ENCODE assay signal across 9 cellular contexts in genomic region chr21:35226302-35226701, GRCh38.
DNase-seq lines count a peak whose midpoint lies in the region; ATAC-seq, FAIRE-seq and TF ChIP-seq lines count a peak whose summit lies in the region.
"Had no signal": no experiment of that assay in that cellular context is flagged by ENCODE, and none has a peak within 500 bp of the region (broad histone marks: within the 10 kb centered on the region; RNA-seq: fewer than 3 reads in every experiment).

No MANE protein-coding gene starts in this region.

- no peak for FAIRE-seq in RCC 7860 (lab: Jason Lieb, UNC)

- intact Hi-C loops in gastrocnemius medialis (cut with DNase I; ENCODE audit: low total_unique reads): loop anchor here (1.0 kb wide), 1 partner anchor 30 kb away; no protein-coding TSS in a partner anchor

- in situ Hi-C loops in gastrocnemius medialis (cut with MboI; ENCODE audit: low sequenced_read_pairs in 4 of 4): loop anchor here in 1 of 4 donors (10.0 kb wide), 1 partner anchor 492 kb away; no protein-coding TSS in a partner anchor

- H3K4me3 ChIP-seq in gastrocnemius medialis: peak overlapping the region in 1 of 4 donors; percentile 31

- H3K9me3 ChIP-seq in gastrocnemius medialis: no peaks in the 10 kb centered on the region

- TF ChIP-seq POLR2A in gastrocnemius medialis (IDR thresholded peaks at IDR 0.05): peak in 1 of 2 donors; percentile 34

- H3K27ac ChIP-seq in gastrocnemius medialis: peak overlapping the region; percentile 85 to 93 (median 90)

- H3K36me3 ChIP-seq in gastrocnemius medialis: no peaks in the 10 kb centered on the region

- no peak for TF ChIP-seq CTCF in gastrocnemius medialis (IDR thresholded peaks at IDR 0.05 in 4 of 5, conservative IDR thresholded peaks at IDR 0.05 in 1 of 5)

- ATAC-seq in gastrocnemius medialis (peak; percentile 91), HG03139 (IDR thresholded peaks at IDR 0.05; ENCODE audit: unreplicated experiment) (no peak), HG03354 (IDR thresholded peaks at IDR 0.05; ENCODE audit: poor library complexity, severe bottlenecking, unreplicated experiment) (no peak), HG02588 (IDR thresholded peaks at IDR 0.05; ENCODE audit: unreplicated experiment) (no peak)

- H3K27me3 ChIP-seq in gastrocnemius medialis: no peaks in the 10 kb centered on the region

- peaks cover 55 to 74% of the 10 kb centered on the region in 2 donors for H3K4me1 ChIP-seq in gastrocnemius medialis

- DNase-seq in ELF-1 (ENCODE audit: low read depth, low spot score) (peak; percentile 56), RCC 7860 (ENCODE audit: low spot score) (peak; percentile 6), fibroblast of peridontal ligament (ENCODE audit: extremely low read depth) (peak; percentile 68), gastrocnemius medialis (peak; percentile 91 to 94)
- no peak for DNase-seq in activated CD4-positive, alpha-beta T cell treated with anti-CD3 and anti-CD28 coated beads, Interleukin-2, amount 50 U/mL, for 48 hours
- DNase-seq: KG1 had no signal

Comparison
In these comparisons a context has a peak if more than half of its experiments do, and no peak if none do; other contexts are left out.
1. DNase-seq: peak in ELF-1 (single experiment), RCC 7860 (single experiment), fibroblast of peridontal ligament (single experiment) and gastrocnemius medialis (2 of 2); none in activated CD4-positive, alpha-beta T cell treated with anti-CD3 and anti-CD28 coated beads, Interleukin-2, amount 50 U/mL, for 48 hours (0 of 2).
2. ATAC-seq: peak in gastrocnemius medialis (2 of 2); none in HG03139 (single experiment), HG03354 (single experiment) and HG02588 (single experiment).